ENCODE assay signal across 31 cellular contexts in genomic region chr5:89560724-89561123, GRCh38.
DNase-seq lines count a peak whose midpoint lies in the region; ATAC-seq and TF ChIP-seq lines count a peak whose summit lies in the region.
"Had no signal": no experiment of that assay in that cellular context is flagged by ENCODE, and none has a peak within 500 bp of the region (broad histone marks: within the 10 kb centered on the region; RNA-seq: fewer than 3 reads in every experiment).

No MANE protein-coding gene starts in this region.

- TF ChIP-seq CTCF in astrocyte of the cerebellum (IDR thresholded peaks at IDR 0.05; ENCODE audit: low read depth, low read length, missing control alignments): no peak

- DNase-seq in Caki2 (ENCODE audit: low read depth) (peak; percentile 76), M059J (ENCODE audit: low read depth) (peak; percentile 78), astrocyte of the cerebellum (ENCODE audit: low read depth) (peak; percentile 74), left kidney (ENCODE audit: low read depth, low spot score) (peak; percentile 27)
- DNase-seq in activated CD4-positive, alpha-beta T cell treated with anti-CD3 and anti-CD28 coated beads, Interleukin-2, amount 50 U/mL, for 4 hours: no peak
- DNase-seq: activated CD4-positive, alpha-beta T cell treated with anti-CD3 and anti-CD28 coated beads, Interleukin-2, amount 10 ng/mL, durations not matched to agents 24 days and 14 days; activated effector memory CD4-positive, alpha-beta T cell treated with Interleukin-2 at 50 U/mL for 16 hours; activated T-cell treated with anti-CD3 and anti-CD28 coated beads, Interleukin-2, amount 50 U/mL, for 1 hour; anterior cingulate cortex; central memory CD4-positive, alpha-beta T cell; cortex of kidney; DMS79; effector memory CD4-positive, alpha-beta T cell; GF-D8; left cardiac atrium; NCI-H1048; NCI-H1694 treated with DMSO at 0.1 percent for 48 hours; NCI-H2171 treated with DMSO at 0.1 percent for 48 hours; NCI-H524; SIG-M5; stimulated activated CD4-positive, alpha-beta T cell treated with anti-CD3 and anti-CD28 coated beads, Interleukin-15, amount 100 ng/mL, for 24 hours; stimulated activated CD4-positive, alpha-beta T cell treated with anti-CD3 and anti-CD28 coated beads, Interleukin-4, amount 100 ng/mL, for 4 hours; transverse colon had no signal

- no peak overlapping the region for H3K4me3 ChIP-seq in astrocyte of the cerebellum (ENCODE audit: low read depth, low read length)
- H3K4me3 ChIP-seq: BLaER1, transverse colon had no signal

- in situ Hi-C loops in Caki2 (cut with HindIII; ENCODE audit: low pct_unique_long_range_greater_than_20kb, low sequenced_read_pairs): no loop called here
- in situ Hi-C loops in astrocyte of the cerebellum (cut with HindIII; ENCODE audit: low sequenced_read_pairs): loop anchor here (5.0 kb wide), 1 partner anchor 102 kb away; no protein-coding TSS in a partner anchor

- ATAC-seq in GM21423 (IDR thresholded peaks at IDR 0.05; ENCODE audit: unreplicated experiment) (no peak), HG02840 (IDR thresholded peaks at IDR 0.05; ENCODE audit: low FRiP score, unreplicated experiment) (no peak), HG03097 (IDR thresholded peaks at IDR 0.05; ENCODE audit: low FRiP score, unreplicated experiment) (no peak)
- ATAC-seq: activated naive CD4-positive, alpha-beta T cell treated with anti-CD3 and anti-CD28 coated beads, Interleukin-2, amount 50 U/mL, for 72 hours; HCT116; left cardiac atrium; natural killer cell treated with Interleukin-12 subunit alpha and Interleukin-12 subunit beta and Interleukin-15 and Interleukin-18, amount 100 ng/mL, for 72 hours; Panc1 had no signal

Comparison
In these comparisons a context has a peak if more than half of its experiments do, and no peak if none do; other contexts are left out.
1. DNase-seq: peak in Caki2 (single experiment), M059J (single experiment), astrocyte of the cerebellum (single experiment) and left kidney (single experiment); none in activated CD4-positive, alpha-beta T cell treated with anti-CD3 and anti-CD28 coated beads, Interleukin-2, amount 50 U/mL, for 4 hours (0 of 2).